14 cellular contexts compared by ENCODE assay signal in the genomic region with DNA sequence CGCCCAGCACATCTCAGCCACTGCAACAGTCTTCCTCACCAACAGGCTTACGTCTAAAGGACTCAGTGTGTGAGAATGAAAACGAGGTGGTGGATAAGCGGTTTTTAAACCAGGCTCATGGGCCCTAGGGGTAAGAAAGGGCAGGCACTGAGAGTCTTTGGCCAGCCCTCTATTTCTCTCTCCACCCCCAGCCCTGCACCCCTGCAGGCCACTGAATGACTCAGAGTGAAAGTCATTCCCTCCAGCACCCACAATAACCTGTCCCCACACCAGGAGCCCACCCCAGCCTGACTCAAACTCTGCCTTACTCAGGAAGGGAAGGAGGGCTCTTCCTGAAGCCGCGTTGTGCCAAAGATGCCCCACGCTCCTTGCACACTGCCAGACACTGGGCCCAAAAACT.
A peak's percentile ranks its signal among the peaks of the same experiment; 100 is the strongest.
DNase-seq lines count a peak whose midpoint lies in the region; ATAC-seq and TF ChIP-seq lines count a peak whose summit lies in the region.
"Had no signal": no experiment of that assay in that cellular context is flagged by ENCODE, and none has a peak within 500 bp of the region (broad histone marks: within the 10 kb centered on the region; RNA-seq: fewer than 3 reads in every experiment).

No MANE protein-coding gene starts in this region.

- no peak for TF ChIP-seq POLR2A in heart left ventricle (IDR thresholded peaks at IDR 0.05)
- TF ChIP-seq POLR2A in IMR-90 (IDR thresholded peaks at IDR 0.05; ENCODE audit: low read depth, low read length): no peak

- dilution Hi-C loops in IMR-90 (cut with HindIII; ENCODE audit: low sequenced_read_pairs, unreplicated experiment): no loop called here

- WGBS in heart left ventricle, 4 donors: 86 to 88% (median 87%) methylated on average over 7 of the region's 7 CpGs
- no CpG with 5 or more reads among the region's 7 CpGs for WGBS in IMR-90 (ENCODE audit: extremely low coverage in 2 of 2, insufficient read length in 1 of 2), 2 experiments

- BruUV-seq in IMR-90 (replicated peaks; lab: Mats Ljungman, UMichigan): no TSS peak

- no peaks in the 10 kb centered on the region for H3K36me3 ChIP-seq in heart left ventricle
- H3K36me3 ChIP-seq in IMR-90 (ENCODE audit: control insufficient read depth, insufficient read depth, low read length): no peaks in the 10 kb centered on the region
- no peaks in the 10 kb centered on the region for H3K36me3 ChIP-seq in brain microvascular endothelial cell (replicated peaks)

- peaks cover 4 to 49% (median 27%) of the 10 kb centered on the region in 12 donors for H3K4me1 ChIP-seq in heart left ventricle
- H3K4me1 ChIP-seq in IMR-90 (ENCODE audit: control insufficient read depth, insufficient read depth, low read length): peaks cover 15% of the 10 kb centered on the region

- H3K27ac ChIP-seq in heart left ventricle (no peak overlapping the region), IMR-90 (ENCODE audit: insufficient read depth, low read length) (no peak overlapping the region), brain microvascular endothelial cell (no peak overlapping the region)
- H3K27ac ChIP-seq: 22Rv1, RWPE1 had no signal

- no peak overlapping the region for H3K9ac ChIP-seq in IMR-90 (ENCODE audit: low read depth, low read length)

- H4K8ac ChIP-seq in IMR-90 (ENCODE audit: low read depth in 2 of 2, low read length in 2 of 2): no peak overlapping the region

- H3K9me1 ChIP-seq in IMR-90 (ENCODE audit: insufficient read depth, low read length): no peaks in the 10 kb centered on the region; the same call in 1 of the 2 replicates

- H3K4ac ChIP-seq in IMR-90 (ENCODE audit: low read depth, low read length): no peak overlapping the region

- TF ChIP-seq CTCF in heart left ventricle (IDR thresholded peaks at IDR 0.05) (no peak), IMR-90 (conservative IDR thresholded peaks at IDR 0.05; ENCODE audit: low read depth, low read length) (no peak), brain microvascular endothelial cell (IDR thresholded peaks at IDR 0.05; ENCODE audit: low read depth, low read length, missing control alignments) (no peak)

- no peak overlapping the region for H3K18ac ChIP-seq in IMR-90 (ENCODE audit: low read depth, low read length)

- in situ Hi-C loops in IMR-90 (cut with MboI; ENCODE audit: low sequenced_read_pairs) (no loop called here), brain microvascular endothelial cell (cut with HindIII; ENCODE audit: low pct_ligation_motif_present, low sequenced_read_pairs) (no loop called here)

- no peak overlapping the region for H4K5ac ChIP-seq in IMR-90 (ENCODE audit: low read depth, low read length)

- POLR2A ChIA-PET in IMR-90 (lab: Charles Lee; ENCODE audit: unreplicated experiment): no interaction called here

- no peak for TF ChIP-seq RAD21 in IMR-90 (IDR thresholded peaks at IDR 0.05; ENCODE audit: low read length)

- H2AK5ac ChIP-seq in IMR-90 (ENCODE audit: low read depth, low read length): no peak overlapping the region

- H4K20me1 ChIP-seq in IMR-90 (ENCODE audit: insufficient read depth, low read length): no peaks in the 10 kb centered on the region

- no peak overlapping the region for H2BK120ac ChIP-seq in IMR-90 (ENCODE audit: low read depth, low read length)

- H3K23ac ChIP-seq in IMR-90 (ENCODE audit: low read depth, low read length): no peak overlapping the region

- H2AFZ ChIP-seq in IMR-90 (replicated peaks; ENCODE audit: low read length, poor library complexity): no peak overlapping the region

- intact Hi-C loops in heart left ventricle (cut with DNase I): no loop called here
- intact Hi-C loops in left cardiac atrium (cut with DNase I): no loop called here
- intact Hi-C loops in IMR-90 (cut with micrococcal nuclease): no loop called here

- no peak overlapping the region for H3K56ac ChIP-seq in IMR-90 (ENCODE audit: extremely low read depth, insufficient read depth, low read length)

- H3K4me3 ChIP-seq in heart left ventricle (no peak overlapping the region), IMR-90 (ENCODE audit: insufficient read depth, low read depth, low read length) (no peak overlapping the region), brain microvascular endothelial cell (ENCODE audit: low read depth, low read length) (no peak overlapping the region)

- H3K9me3 ChIP-seq in heart left ventricle: peaks cover 0 to 8% (median 0%) of the 10 kb centered on the region in 12 donors
- no peaks in the 10 kb centered on the region for H3K9me3 ChIP-seq in IMR-90 (ENCODE audit: control insufficient read depth, insufficient read depth, low read length)

- no peak overlapping the region for H3K4me2 ChIP-seq in IMR-90 (ENCODE audit: low read depth, low read length)

- H2BK20ac ChIP-seq in IMR-90 (ENCODE audit: low read depth, low read length): no peak overlapping the region

- no peak overlapping the region for H3K14ac ChIP-seq in IMR-90 (replicated peaks; ENCODE audit: low read depth, low read length)

- no peak overlapping the region for H2BK5ac ChIP-seq in IMR-90 (ENCODE audit: low read depth, low read length, poor library complexity, severe bottlenecking)

- H2BK15ac ChIP-seq in IMR-90 (ENCODE audit: low read depth, low read length): no peak overlapping the region

- H3K27me3 ChIP-seq in heart left ventricle: no peaks in the 10 kb centered on the region
- no peaks in the 10 kb centered on the region for H3K27me3 ChIP-seq in IMR-90 (ENCODE audit: control insufficient read depth, insufficient read depth, low read length)
- H3K27me3 ChIP-seq in brain microvascular endothelial cell (replicated peaks): no peaks in the 10 kb centered on the region

- ATAC-seq in heart left ventricle (peak in 3 of 4 donors; percentile 25 to 56 (median 47)), left cardiac atrium (no peak), IMR-90 (ENCODE audit: low read depth) (peak; percentile 34)

- peaks cover 8 to 39% of the 10 kb centered on the region in 2 experiments; a peak in 3 of 4 replicates for H3K79me1 ChIP-seq in IMR-90 (ENCODE audit: low read depth in 1 of 2, low read length in 2 of 2)

- DNase-seq in heart left ventricle (no peak), left cardiac atrium (no peak), IMR-90 (peak; percentile 49), brain microvascular endothelial cell (peak; percentile 26), myocyte (ENCODE audit: low read depth) (peak; percentile 16), NOMO-1 treated with dmso at 0.1 percent for 144 hours (lab: John Stamatoyannopoulos, UW; ENCODE audit: unreplicated experiment) (no peak), NCI-H526 (lab: John Stamatoyannopoulos, UW) (no peak), UCSD-AML1 (lab: John Stamatoyannopoulos, UW; ENCODE audit: unreplicated experiment) (no peak)
- DNase-seq: C1 segment of cervical spinal cord, NCI-H1436 treated with DMSO at 0.1 percent for 48 hours, NCI-H2081, NCI-H524 treated with DMSO at 0.1 percent for 48 hours had no signal

- no peak overlapping the region for H2AK9ac ChIP-seq in IMR-90 (replicated peaks; ENCODE audit: low read depth, low read length, poor library complexity)

- CTCF ChIA-PET in IMR-90 (lab: Yijun Ruan, JAX): no interaction called here

- no peak overlapping the region for H4K91ac ChIP-seq in IMR-90 (ENCODE audit: insufficient read depth, low read depth, low read length)

TF ChIP-seq in IMR-90, 13 proteins besides CTCF, POLR2A, EP300 and RAD21:
- TF ChIP-seq, protein P1, sequence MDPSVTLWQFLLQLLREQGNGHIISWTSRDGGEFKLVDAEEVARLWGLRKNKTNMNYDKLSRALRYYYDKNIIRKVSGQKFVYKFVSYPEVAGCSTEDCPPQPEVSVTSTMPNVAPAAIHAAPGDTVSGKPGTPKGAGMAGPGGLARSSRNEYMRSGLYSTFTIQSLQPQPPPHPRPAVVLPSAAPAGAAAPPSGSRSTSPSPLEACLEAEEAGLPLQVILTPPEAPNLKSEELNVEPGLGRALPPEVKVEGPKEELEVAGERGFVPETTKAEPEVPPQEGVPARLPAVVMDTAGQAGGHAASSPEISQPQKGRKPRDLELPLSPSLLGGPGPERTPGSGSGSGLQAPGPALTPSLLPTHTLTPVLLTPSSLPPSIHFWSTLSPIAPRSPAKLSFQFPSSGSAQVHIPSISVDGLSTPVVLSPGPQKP (IDR thresholded peaks at IDR 0.05; ENCODE audit: borderline replicate concordance, low read depth, low read length): no peak
- TF ChIP-seq FOS (IDR thresholded peaks at IDR 0.05; ENCODE audit: low read depth, low read length) (no peak), MAFK (IDR thresholded peaks at IDR 0.05; ENCODE audit: low read depth, low read length) (no peak), BHLHE40 (IDR thresholded peaks at IDR 0.05; ENCODE audit: low read depth, low read length) (no peak)

Comparison
In these comparisons a context has a peak if more than half of its experiments do, and no peak if none do; other contexts are left out.
1. ATAC-seq: peak in heart left ventricle (3 of 4) and IMR-90 (single experiment); none in left cardiac atrium (0 of 2).
2. DNase-seq: peak in IMR-90 (single experiment), brain microvascular endothelial cell (single experiment) and myocyte (single experiment); none in heart left ventricle (0 of 5), left cardiac atrium (single experiment), NOMO-1 treated with dmso at 0.1 percent for 144 hours (single experiment), NCI-H526 (0 of 2) and UCSD-AML1 (single experiment).